In genomic region chr7:114825423-114825951, GRCh38 we compare ENCODE assay signal across 12 cellular contexts.
DNase-seq lines count a peak whose midpoint lies in the region; ATAC-seq and TF ChIP-seq lines count a peak whose summit lies in the region.
"Had no signal": no experiment of that assay in that cellular context is flagged by ENCODE, and none has a peak within 500 bp of the region (broad histone marks: within the 10 kb centered on the region; RNA-seq: fewer than 3 reads in every experiment).

No MANE protein-coding gene starts in this region.

- H3K27ac ChIP-seq in Panc1 (ENCODE audit: low read length) = no peak overlapping the region
- H3K27ac ChIP-seq: ovary had no signal

- in situ Hi-C loops in Panc1 (cut with HindIII; ENCODE audit: low pct_unique_long_range_greater_than_20kb, low sequenced_read_pairs) = no loop called here

- H3K27me3 Mint-ChIP-seq in activated T-helper 2 cell treated with anti-CD3 and anti-CD28 coated beads, Interferon-gamma antibody, Interleukin-2, Interleukin-4, amounts not matched to agents 10 μg/mL and 5 μg/mL and 100 μg/mL, durations not matched to agents 14 hours and 24 hours and 36 hours (ENCODE audit: low read depth) = no peaks in the 10 kb centered on the region

- H3K4me1 Mint-ChIP-seq in activated T-helper 2 cell treated with anti-CD3 and anti-CD28 coated beads, Interferon-gamma antibody, Interleukin-2, Interleukin-4, amounts not matched to agents 10 μg/mL and 5 μg/mL and 100 μg/mL, durations not matched to agents 14 hours and 24 hours and 36 hours (ENCODE audit: low read depth) = peaks cover 28% of the 10 kb centered on the region

- peak overlapping the region; percentile 95 for H3K27ac Mint-ChIP-seq in activated T-helper 2 cell treated with anti-CD3 and anti-CD28 coated beads, Interferon-gamma antibody, Interleukin-2, Interleukin-4, amounts not matched to agents 10 μg/mL and 5 μg/mL and 100 μg/mL, durations not matched to agents 14 hours and 24 hours and 36 hours

- CTCF ChIA-PET in Panc1 (lab: Charles Lee) = no interaction called here

- no peaks in the 10 kb centered on the region for H3K36me3 ChIP-seq in Panc1 (ENCODE audit: control insufficient read depth, insufficient read depth, low read length)
- H3K36me3 ChIP-seq: ovary had no signal

- DNase-seq in Panc1 (ENCODE audit: low read depth, low spot score) (no peak), SIG-M5 treated with dmso at 0.1 percent for 504 hours (lab: John Stamatoyannopoulos, UW; ENCODE audit: unreplicated experiment) (no peak), cerebellar nuclear complex (lab: John Stamatoyannopoulos, UW) (no peak)
- DNase-seq in activated T-helper 2 cell treated with anti-CD3 and anti-CD28 coated beads, Interferon-gamma antibody, Interleukin-2, Interleukin-4, amounts not matched to agents 10 μg/mL and 5 μg/mL and 100 μg/mL, durations not matched to agents 14 hours and 24 hours and 36 hours (ENCODE audit: low spot score) = peak; percentile 41
- DNase-seq in stimulated activated CD4-positive, alpha-beta T cell treated with anti-CD3 and anti-CD28 coated beads, Interleukin-1b, Interleukin-23, amount 100 ng/mL, for 24 hours (ENCODE audit: low read depth in 4 of 4, low spot score in 1 of 4) = peak; percentile 18 to 65 (median 33)
- DNase-seq: left ventricle myocardium superior, NCI-H2029 treated with DMSO at 0.1 percent for 48 hours, ovary had no signal

- POLR2A ChIA-PET in Panc1 (lab: Charles Lee) = no interaction called here

- no peak overlapping the region for H3K4me3 ChIP-seq in Panc1 (ENCODE audit: low read depth in 2 of 2, low read length in 2 of 2)
- H3K4me3 ChIP-seq: GM12878, ovary had no signal

- H3K4me3 Mint-ChIP-seq in activated T-helper 2 cell treated with anti-CD3 and anti-CD28 coated beads, Interferon-gamma antibody, Interleukin-2, Interleukin-4, amounts not matched to agents 10 μg/mL and 5 μg/mL and 100 μg/mL, durations not matched to agents 14 hours and 24 hours and 36 hours (ENCODE audit: low read depth) = peak overlapping the region; percentile 7

- peaks cover 11% of the 10 kb centered on the region; the same call in 1 of the 2 replicates for H3K9me3 ChIP-seq in Panc1 (ENCODE audit: control insufficient read depth, insufficient read depth, low read depth, low read length)
- H3K9me3 ChIP-seq: ovary had no signal

- no peaks in the 10 kb centered on the region for H3K27me3 ChIP-seq in Panc1 (ENCODE audit: control insufficient read depth, insufficient read depth, low read length)

- BruUV-seq in Panc1 (replicated peaks; lab: Mats Ljungman, UMichigan) = no TSS peak

- peaks cover 41% of the 10 kb centered on the region for H3K9me3 Mint-ChIP-seq in activated T-helper 2 cell treated with anti-CD3 and anti-CD28 coated beads, Interferon-gamma antibody, Interleukin-2, Interleukin-4, amounts not matched to agents 10 μg/mL and 5 μg/mL and 100 μg/mL, durations not matched to agents 14 hours and 24 hours and 36 hours

- intact Hi-C loops in Panc1 (cut with micrococcal nuclease; ENCODE audit: unreplicated experiment) = no loop called here
- intact Hi-C loops in activated T-helper 2 cell treated with anti-CD3 and anti-CD28 coated beads, Interferon-gamma antibody, Interleukin-2, Interleukin-4, amounts not matched to agents 10 μg/mL and 5 μg/mL and 100 μg/mL, durations not matched to agents 14 hours and 24 hours and 36 hours (cut with micrococcal nuclease) = loop anchor here (1.0 kb wide), 2 partner anchors 8 to 23 kb away; no protein-coding TSS in a partner anchor

- H3K4me1 ChIP-seq in Panc1 (ENCODE audit: control insufficient read depth, insufficient read depth, low read length) = no peaks in the 10 kb centered on the region

- peaks cover 38% of the 10 kb centered on the region for H3K36me3 Mint-ChIP-seq in activated T-helper 2 cell treated with anti-CD3 and anti-CD28 coated beads, Interferon-gamma antibody, Interleukin-2, Interleukin-4, amounts not matched to agents 10 μg/mL and 5 μg/mL and 100 μg/mL, durations not matched to agents 14 hours and 24 hours and 36 hours (ENCODE audit: low read depth)

- TF ChIP-seq CTCF in GM12873 (IDR thresholded peaks at IDR 0.05; ENCODE audit: insufficient read depth, low read depth, low read length, missing control alignments) = peak; percentile 5
- peak; percentile 29 for TF ChIP-seq CTCF in Panc1 (IDR thresholded peaks at IDR 0.05)

- ATAC-seq in Panc1 (no peak), GM18909 (IDR thresholded peaks at IDR 0.05; ENCODE audit: poor library complexity, unreplicated experiment) (no peak), HG03432 (IDR thresholded peaks at IDR 0.05; ENCODE audit: unreplicated experiment) (no peak)
- ATAC-seq: GM12878, left ventricle myocardium superior had no signal

Comparison
In these comparisons a context has a peak if more than half of its experiments do, and no peak if none do; other contexts are left out.
1. DNase-seq: peak in activated T-helper 2 cell treated with anti-CD3 and anti-CD28 coated beads, Interferon-gamma antibody, Interleukin-2, Interleukin-4, amounts not matched to agents 10 μg/mL and 5 μg/mL and 100 μg/mL, durations not matched to agents 14 hours and 24 hours and 36 hours (single experiment) and stimulated activated CD4-positive, alpha-beta T cell treated with anti-CD3 and anti-CD28 coated beads, Interleukin-1b, Interleukin-23, amount 100 ng/mL, for 24 hours (4 of 4); none in Panc1 (single experiment), SIG-M5 treated with dmso at 0.1 percent for 504 hours (single experiment) and cerebellar nuclear complex (0 of 2).